Comparison of ENCODE assay signal across 8 cellular contexts in genomic region chr17:38730526-38731379, GRCh38. TPM values are rescaled to one million over a fixed set of nuclear protein-coding genes. Genes with fewer than 3 reads are reported as not detected.
DNase-seq lines count a peak whose midpoint lies in the region; ATAC-seq and TF ChIP-seq lines count a peak whose summit lies in the region.

No MANE protein-coding gene starts in this region.

- H3K27me3 Mint-ChIP-seq in activated CD4-positive, alpha-beta T cell treated with anti-CD3 and anti-CD28 coated beads for 36 hours = no peaks in the 10 kb centered on the region
- peaks cover 4% of the 10 kb centered on the region for H3K27me3 Mint-ChIP-seq in activated naive CD8-positive, alpha-beta T cell treated with anti-CD3 and anti-CD28 coated beads for 36 hours

- no peak for ATAC-seq in activated CD4-positive, alpha-beta T cell treated with anti-CD3 and anti-CD28 coated beads for 36 hours

- no peaks in the 10 kb centered on the region for H3K9me3 Mint-ChIP-seq in activated CD4-positive, alpha-beta T cell treated with anti-CD3 and anti-CD28 coated beads for 36 hours (ENCODE audit: low read depth)
- peaks cover 5% of the 10 kb centered on the region for H3K9me3 Mint-ChIP-seq in activated naive CD8-positive, alpha-beta T cell treated with anti-CD3 and anti-CD28 coated beads for 36 hours

- intact Hi-C loops in activated CD4-positive, alpha-beta T cell treated with anti-CD3 and anti-CD28 coated beads for 36 hours (cut with DNase I, micrococcal nuclease) = loop anchor here (1.0 to 10.0 kb wide), 9 partner anchors 17 to 423 kb away; partner anchors contain the start of genes ARHGAP23 (in 1 of the 2), PIP4K2B (in 1 of the 2), PSMB3 (in 1 of the 2) and SRCIN1 (in 1 of the 2)

- peak overlapping the region; percentile 62 to 83 for H3K4me3 ChIP-seq in right atrium auricular region

- H3K9me3 ChIP-seq in right atrium auricular region = no peaks in the 10 kb centered on the region

- TF ChIP-seq CTCF in right atrium auricular region (IDR thresholded peaks at IDR 0.05) = no peak

- H3K36me3 Mint-ChIP-seq in activated CD4-positive, alpha-beta T cell treated with anti-CD3 and anti-CD28 coated beads for 36 hours (ENCODE audit: low read depth) = peaks cover 26% of the 10 kb centered on the region
- H3K36me3 Mint-ChIP-seq in activated naive CD8-positive, alpha-beta T cell treated with anti-CD3 and anti-CD28 coated beads for 36 hours = peaks cover 32% of the 10 kb centered on the region

- H3K27me3 ChIP-seq in right atrium auricular region = no peaks in the 10 kb centered on the region

- peak overlapping the region; percentile 93 for H3K27ac Mint-ChIP-seq in activated CD4-positive, alpha-beta T cell treated with anti-CD3 and anti-CD28 coated beads for 36 hours
- peak overlapping the region; percentile 93 for H3K27ac Mint-ChIP-seq in activated naive CD8-positive, alpha-beta T cell treated with anti-CD3 and anti-CD28 coated beads for 36 hours

- CTCF ChIA-PET in activated CD4-positive, alpha-beta T cell treated with anti-CD3 and anti-CD28 coated beads for 36 hours (lab: Charles Lee) = interaction anchor here (0.6 to 2.5 kb wide), 8 partner anchors 16 to 673 kb away, joined by 3 to 23 read pairs (median 6); no protein-coding TSS in a partner anchor

- peak; percentile 51 for DNase-seq in activated CD4-positive, alpha-beta T cell treated with anti-CD3 and anti-CD28 coated beads for 36 hours
- DNase-seq in activated CD4-positive, alpha-beta T cell treated with anti-CD3 and anti-CD28 coated beads, Interleukin-2, amount 50 U/mL, for 48 hours = no peak
- DNase-seq in NCI-H2196 (lab: John Stamatoyannopoulos, UW; ENCODE audit: unreplicated experiment) = peak; percentile 48
- no peak for DNase-seq in activated naive CD8-positive, alpha-beta T cell treated with anti-CD3 and anti-CD28 coated beads for 36 hours
- peak; percentile 79 for DNase-seq in right atrium auricular region (ENCODE audit: low spot score)
- DNase-seq in renal cortical epithelial cell (ENCODE audit: low read depth) = peak; percentile 69
- DNase-seq in Ammon's horn (ENCODE audit: low spot score) = no peak
- no peak for DNase-seq in stimulated activated CD4-positive, alpha-beta T cell treated with anti-CD3 and anti-CD28 coated beads, Interleukin-2, amount 100 ng/mL, for 48 hours

- peaks cover 79% of the 10 kb centered on the region for H3K4me1 Mint-ChIP-seq in activated CD4-positive, alpha-beta T cell treated with anti-CD3 and anti-CD28 coated beads for 36 hours
- peaks cover 76% of the 10 kb centered on the region for H3K4me1 Mint-ChIP-seq in activated naive CD8-positive, alpha-beta T cell treated with anti-CD3 and anti-CD28 coated beads for 36 hours

- POLR2A ChIA-PET in activated CD4-positive, alpha-beta T cell treated with anti-CD3 and anti-CD28 coated beads for 36 hours (lab: Charles Lee) = interaction anchor here (0.6 to 1.8 kb wide), 3 partner anchors 21 to 378 kb away, joined by 3 to 6 read pairs (median 3); no protein-coding TSS in a partner anchor

- peak overlapping the region; percentile 91 for H3K4me3 Mint-ChIP-seq in activated CD4-positive, alpha-beta T cell treated with anti-CD3 and anti-CD28 coated beads for 36 hours
- H3K4me3 Mint-ChIP-seq in activated naive CD8-positive, alpha-beta T cell treated with anti-CD3 and anti-CD28 coated beads for 36 hours = peak overlapping the region; percentile 93

- peaks cover 22% of the 10 kb centered on the region for H3K36me3 ChIP-seq in right atrium auricular region

- H3K27ac ChIP-seq in right atrium auricular region = peak overlapping the region; percentile 91 to 92

- H3K4me1 ChIP-seq in right atrium auricular region = peaks cover 0 to 68% of the 10 kb centered on the region in 2 donors

RNA-seq across cellular contexts. Expression of gene CISD3, which starts 0.6 kb away (rescaled TPM):
- total RNA-seq in activated CD4-positive, alpha-beta T cell treated with anti-CD3 and anti-CD28 coated beads for 36 hours = 10 to 100 TPM; 49.4 to 58.6 TPM
- total RNA-seq in activated naive CD8-positive, alpha-beta T cell treated with anti-CD3 and anti-CD28 coated beads for 36 hours = 10 to 100 TPM; 54.3 to 57.4 TPM
- total RNA-seq in right atrium auricular region (10 to 100 TPM; 17.2 to 20.0 TPM), renal cortical epithelial cell (2.0 and 2.4 TPM in 2 replicates)

RNA-seq across cellular contexts. Expression of gene PCGF2, which starts 17.4 kb away (rescaled TPM):
- 1 to 10 TPM; 1.6 to 1.7 TPM for total RNA-seq in activated CD4-positive, alpha-beta T cell treated with anti-CD3 and anti-CD28 coated beads for 36 hours
- total RNA-seq in activated naive CD8-positive, alpha-beta T cell treated with anti-CD3 and anti-CD28 coated beads for 36 hours = under 1 TPM; 0.40 to 0.74 TPM
- total RNA-seq in right atrium auricular region (10 to 100 TPM in 1 of 2 donors, 1 to 10 TPM in 1; 5.9 to 12.1 TPM), renal cortical epithelial cell (1.7 and 8.6 TPM in 2 replicates)

RNA-seq across cellular contexts. Expression of gene PSMB3, which starts 21.8 kb away (rescaled TPM):
- total RNA-seq in activated CD4-positive, alpha-beta T cell treated with anti-CD3 and anti-CD28 coated beads for 36 hours = 100 to 1,000 TPM; 337 to 396 TPM
- 100 to 1,000 TPM; 284 to 288 TPM for total RNA-seq in activated naive CD8-positive, alpha-beta T cell treated with anti-CD3 and anti-CD28 coated beads for 36 hours
- total RNA-seq in right atrium auricular region = 100 to 1,000 TPM; 185 to 200 TPM
- 129 and 436 TPM in 2 replicates for total RNA-seq in renal cortical epithelial cell

RNA-seq across cellular contexts. Expression of gene MLLT6, which starts 25.7 kb away (rescaled TPM):
- total RNA-seq in activated CD4-positive, alpha-beta T cell treated with anti-CD3 and anti-CD28 coated beads for 36 hours = 100 to 1,000 TPM; 168 to 174 TPM
- 100 to 1,000 TPM; 125 to 130 TPM for total RNA-seq in activated naive CD8-positive, alpha-beta T cell treated with anti-CD3 and anti-CD28 coated beads for 36 hours
- total RNA-seq in right atrium auricular region (10 to 100 TPM; 38.6 to 71.6 TPM), renal cortical epithelial cell (23.4 and 47.7 TPM in 2 replicates)

RNA-seq across cellular contexts. Expression of gene EPOP, which starts 56.0 kb away (rescaled TPM):
- total RNA-seq in activated CD4-positive, alpha-beta T cell treated with anti-CD3 and anti-CD28 coated beads for 36 hours = 10 to 100 TPM; 31.8 to 37.3 TPM
- total RNA-seq in activated naive CD8-positive, alpha-beta T cell treated with anti-CD3 and anti-CD28 coated beads for 36 hours = 10 to 100 TPM; 33.6 to 33.7 TPM
- 1 to 10 TPM in 1 of 2 donors, under 1 TPM in 1; 0.70 to 3.1 TPM for total RNA-seq in right atrium auricular region
- total RNA-seq in renal cortical epithelial cell = 2.1 and 2.6 TPM in 2 replicates

Comparison
In these comparisons a context has a peak if more than half of its experiments do, and no peak if none do; other contexts are left out.
1. DNase-seq: peak in activated CD4-positive, alpha-beta T cell treated with anti-CD3 and anti-CD28 coated beads for 36 hours (single experiment), NCI-H2196 (single experiment), right atrium auricular region (single experiment) and renal cortical epithelial cell (single experiment); none in activated CD4-positive, alpha-beta T cell treated with anti-CD3 and anti-CD28 coated beads, Interleukin-2, amount 50 U/mL, for 48 hours (0 of 2), activated naive CD8-positive, alpha-beta T cell treated with anti-CD3 and anti-CD28 coated beads for 36 hours (single experiment), Ammon's horn (single experiment) and stimulated activated CD4-positive, alpha-beta T cell treated with anti-CD3 and anti-CD28 coated beads, Interleukin-2, amount 100 ng/mL, for 48 hours (0 of 2).